In the genomic region with DNA sequence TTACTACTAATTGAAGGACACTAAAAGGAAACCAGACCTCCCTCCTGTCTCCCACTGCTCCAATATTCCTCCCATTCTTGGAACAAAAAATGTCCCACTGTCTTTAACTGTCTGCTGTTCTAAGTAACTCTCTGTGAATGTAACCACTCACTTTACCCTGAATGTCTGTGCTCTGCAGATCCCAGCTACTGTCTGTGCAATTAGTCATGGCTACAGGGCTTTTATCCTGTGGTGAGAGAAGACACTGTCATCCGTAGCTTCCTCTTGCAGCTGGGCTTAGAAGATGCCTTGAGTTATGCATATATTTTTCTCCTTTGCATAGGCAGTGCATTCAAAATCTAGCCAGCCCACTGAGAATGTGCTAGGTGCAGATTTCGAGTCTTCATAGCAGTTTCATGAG, we compare ENCODE assay signal across 2 cellular contexts.
TF ChIP-seq lines count a peak whose summit lies in the region.

No MANE protein-coding gene starts in this region.

TF ChIP-seq in GM12878, 131 proteins besides CTCF, POLR2A, EP300 and RAD21 (continued from another document):
- TF ChIP-seq POLR2AphosphoS2 (IDR thresholded peaks at IDR 0.05; ENCODE audit: low read depth, low read length) = no peak
- no peak for TF ChIP-seq ZNF622 (IDR thresholded peaks at IDR 0.05)
- TF ChIP-seq, protein P1, sequence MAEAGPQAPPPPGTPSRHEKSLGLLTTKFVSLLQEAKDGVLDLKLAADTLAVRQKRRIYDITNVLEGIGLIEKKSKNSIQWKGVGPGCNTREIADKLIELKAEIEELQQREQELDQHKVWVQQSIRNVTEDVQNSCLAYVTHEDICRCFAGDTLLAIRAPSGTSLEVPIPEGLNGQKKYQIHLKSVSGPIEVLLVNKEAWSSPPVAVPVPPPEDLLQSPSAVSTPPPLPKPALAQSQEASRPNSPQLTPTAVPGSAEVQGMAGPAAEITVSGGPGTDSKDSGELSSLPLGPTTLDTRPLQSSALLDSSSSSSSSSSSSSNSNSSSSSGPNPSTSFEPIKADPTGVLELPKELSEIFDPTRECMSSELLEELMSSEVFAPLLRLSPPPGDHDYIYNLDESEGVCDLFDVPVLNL (IDR thresholded peaks at IDR 0.05; ENCODE audit: low read depth, low read length) = no peak
- no peak for TF ChIP-seq EGR1 (IDR thresholded peaks at IDR 0.05; ENCODE audit: borderline replicate concordance in 1 of 2, low read depth in 2 of 2, low read length in 2 of 2)
- no peak for TF ChIP-seq FOXK2 (IDR thresholded peaks at IDR 0.05)
- TF ChIP-seq, protein P2, sequence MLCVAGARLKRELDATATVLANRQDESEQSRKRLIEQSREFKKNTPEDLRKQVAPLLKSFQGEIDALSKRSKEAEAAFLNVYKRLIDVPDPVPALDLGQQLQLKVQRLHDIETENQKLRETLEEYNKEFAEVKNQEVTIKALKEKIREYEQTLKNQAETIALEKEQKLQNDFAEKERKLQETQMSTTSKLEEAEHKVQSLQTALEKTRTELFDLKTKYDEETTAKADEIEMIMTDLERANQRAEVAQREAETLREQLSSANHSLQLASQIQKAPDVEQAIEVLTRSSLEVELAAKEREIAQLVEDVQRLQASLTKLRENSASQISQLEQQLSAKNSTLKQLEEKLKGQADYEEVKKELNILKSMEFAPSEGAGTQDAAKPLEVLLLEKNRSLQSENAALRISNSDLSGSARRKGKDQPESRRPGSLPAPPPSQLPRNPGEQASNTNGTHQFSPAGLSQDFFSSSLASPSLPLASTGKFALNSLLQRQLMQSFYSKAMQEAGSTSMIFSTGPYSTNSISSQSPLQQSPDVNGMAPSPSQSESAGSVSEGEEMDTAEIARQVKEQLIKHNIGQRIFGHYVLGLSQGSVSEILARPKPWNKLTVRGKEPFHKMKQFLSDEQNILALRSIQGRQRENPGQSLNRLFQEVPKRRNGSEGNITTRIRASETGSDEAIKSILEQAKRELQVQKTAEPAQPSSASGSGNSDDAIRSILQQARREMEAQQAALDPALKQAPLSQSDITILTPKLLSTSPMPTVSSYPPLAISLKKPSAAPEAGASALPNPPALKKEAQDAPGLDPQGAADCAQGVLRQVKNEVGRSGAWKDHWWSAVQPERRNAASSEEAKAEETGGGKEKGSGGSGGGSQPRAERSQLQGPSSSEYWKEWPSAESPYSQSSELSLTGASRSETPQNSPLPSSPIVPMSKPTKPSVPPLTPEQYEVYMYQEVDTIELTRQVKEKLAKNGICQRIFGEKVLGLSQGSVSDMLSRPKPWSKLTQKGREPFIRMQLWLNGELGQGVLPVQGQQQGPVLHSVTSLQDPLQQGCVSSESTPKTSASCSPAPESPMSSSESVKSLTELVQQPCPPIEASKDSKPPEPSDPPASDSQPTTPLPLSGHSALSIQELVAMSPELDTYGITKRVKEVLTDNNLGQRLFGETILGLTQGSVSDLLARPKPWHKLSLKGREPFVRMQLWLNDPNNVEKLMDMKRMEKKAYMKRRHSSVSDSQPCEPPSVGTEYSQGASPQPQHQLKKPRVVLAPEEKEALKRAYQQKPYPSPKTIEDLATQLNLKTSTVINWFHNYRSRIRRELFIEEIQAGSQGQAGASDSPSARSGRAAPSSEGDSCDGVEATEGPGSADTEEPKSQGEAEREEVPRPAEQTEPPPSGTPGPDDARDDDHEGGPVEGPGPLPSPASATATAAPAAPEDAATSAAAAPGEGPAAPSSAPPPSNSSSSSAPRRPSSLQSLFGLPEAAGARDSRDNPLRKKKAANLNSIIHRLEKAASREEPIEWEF (IDR thresholded peaks at IDR 0.05; ENCODE audit: insufficient replicate concordance, low read depth, low read length) = no peak
- TF ChIP-seq, protein P3, sequence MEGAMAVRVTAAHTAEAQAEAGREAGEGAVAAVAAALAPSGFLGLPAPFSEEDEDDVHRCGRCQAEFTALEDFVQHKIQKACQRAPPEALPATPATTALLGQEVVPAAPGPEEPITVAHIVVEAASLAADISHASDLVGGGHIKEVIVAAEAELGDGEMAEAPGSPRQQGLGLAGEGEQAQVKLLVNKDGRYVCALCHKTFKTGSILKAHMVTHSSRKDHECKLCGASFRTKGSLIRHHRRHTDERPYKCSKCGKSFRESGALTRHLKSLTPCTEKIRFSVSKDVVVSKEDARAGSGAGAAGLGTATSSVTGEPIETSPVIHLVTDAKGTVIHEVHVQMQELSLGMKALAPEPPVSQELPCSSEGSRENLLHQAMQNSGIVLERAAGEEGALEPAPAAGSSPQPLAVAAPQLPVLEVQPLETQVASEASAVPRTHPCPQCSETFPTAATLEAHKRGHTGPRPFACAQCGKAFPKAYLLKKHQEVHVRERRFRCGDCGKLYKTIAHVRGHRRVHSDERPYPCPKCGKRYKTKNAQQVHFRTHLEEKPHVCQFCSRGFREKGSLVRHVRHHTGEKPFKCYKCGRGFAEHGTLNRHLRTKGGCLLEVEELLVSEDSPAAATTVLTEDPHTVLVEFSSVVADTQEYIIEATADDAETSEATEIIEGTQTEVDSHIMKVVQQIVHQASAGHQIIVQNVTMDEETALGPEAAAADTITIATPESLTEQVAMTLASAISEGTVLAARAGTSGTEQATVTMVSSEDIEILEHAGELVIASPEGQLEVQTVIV (IDR thresholded peaks at IDR 0.05; ENCODE audit: borderline replicate concordance, partially characterized antibody) = no peak
- no peak for TF ChIP-seq KAT2A (conservative IDR thresholded peaks at IDR 0.05; ENCODE audit: control insufficient read depth, low read depth, low read length)
- TF ChIP-seq PML (IDR thresholded peaks at IDR 0.05; ENCODE audit: low read length) = no peak

TF ChIP-seq in neural cell, 6 proteins besides CTCF, POLR2A, EP300 and RAD21 (continued from another document):
- TF ChIP-seq MXI1 (conservative IDR thresholded peaks at IDR 0.05; ENCODE audit: poor library complexity, severe bottlenecking) = no peak
